ENCODE assay signal across 19 cellular contexts in genomic region chr1:46805755-46806154, GRCh38. TPM values are rescaled to one million over a fixed set of nuclear protein-coding genes. Genes with fewer than 3 reads are reported as not detected.
DNase-seq lines count a peak whose midpoint lies in the region; ATAC-seq and TF ChIP-seq lines count a peak whose summit lies in the region.
"Had no signal": no experiment of that assay in that cellular context is flagged by ENCODE, and none has a peak within 500 bp of the region (broad histone marks: within the 10 kb centered on the region; RNA-seq: fewer than 3 reads in every experiment).

No MANE protein-coding gene starts in this region.

- WGBS in suprapubic skin, result 64% methylated on average over 1 of the region's 1 CpG

- H3F3A ChIP-seq in GM23338 (replicated peaks; ENCODE audit: low read depth), result no peaks in the 10 kb centered on the region

- H3K4me1 ChIP-seq in GM23338 (ENCODE audit: insufficient read depth) (no peaks in the 10 kb centered on the region), suprapubic skin (peaks cover 49% of the 10 kb centered on the region), mucosa of descending colon (ENCODE audit: low read depth) (no peaks in the 10 kb centered on the region)

- H4K20me1 ChIP-seq in GM23338 (replicated peaks; ENCODE audit: insufficient read depth), result no peaks in the 10 kb centered on the region

- no peak for ATAC-seq in GM23338
- ATAC-seq in CD4-positive, alpha-beta T cell (ENCODE audit: poor library complexity), result no peak
- no peak for ATAC-seq in mucosa of descending colon
- ATAC-seq: T-cell had no signal

- POLR2A ChIA-PET in CD4-positive, alpha-beta T cell (lab: Charles Lee), result no interaction called here

- H3K27me3 Mint-ChIP-seq in GM23338 (ENCODE audit: insufficient read depth, low read depth, poor library complexity), result peaks cover 3% of the 10 kb centered on the region
- peaks cover 14% of the 10 kb centered on the region for H3K27me3 Mint-ChIP-seq in CD4-positive, alpha-beta T cell

- no peaks in the 10 kb centered on the region for H3K79me2 ChIP-seq in GM23338 (replicated peaks; ENCODE audit: insufficient read depth)

- no peaks in the 10 kb centered on the region; the same call in 2 of the 3 replicates for H3K36me3 Mint-ChIP-seq in GM23338 (ENCODE audit: low read depth)
- no peaks in the 10 kb centered on the region for H3K36me3 Mint-ChIP-seq in CD4-positive, alpha-beta T cell (ENCODE audit: low read depth)
- H3K36me3 Mint-ChIP-seq: naive B cell, T-cell had no signal

- H2AFZ ChIP-seq in GM23338, result peak overlapping the region; percentile 86

- H3K4me3 ChIP-seq in GM23338 (no peak overlapping the region), suprapubic skin (peak overlapping the region; percentile 50), mucosa of descending colon (no peak overlapping the region)
- H3K4me3 ChIP-seq: MG63 had no signal

- DNase-seq in GM23338 (ENCODE audit: low spot score), result no peak
- no peak for DNase-seq in suprapubic skin (ENCODE audit: low spot score in 2 of 2)
- DNase-seq in CD4-positive, alpha-beta T cell, result no peak
- no peak for DNase-seq in HCEC 1CT
- no peak for DNase-seq in mucosa of descending colon
- no peak for DNase-seq in NCI-H2171 (lab: John Stamatoyannopoulos, UW)
- DNase-seq: activated CD4-positive, alpha-beta T cell treated with anti-CD3 and anti-CD28 coated beads, Interleukin-2, amount 50 U/mL, for 4 hours; activated gamma-delta T cell; amygdala; C1 segment of cervical spinal cord; effector CD8-positive, alpha-beta T cell; H7; MG63; naive B cell; NCI-H1436 treated with DMSO at 0.1 percent for 48 hours; occipital lobe; T-cell had no signal

- H3K27me3 ChIP-seq in GM23338 (ENCODE audit: insufficient read depth), result no peaks in the 10 kb centered on the region
- H3K27me3 ChIP-seq in layer of hippocampus (ENCODE audit: control insufficient read depth, insufficient read depth, low read length), result peaks cover 4% of the 10 kb centered on the region
- H3K27me3 ChIP-seq in suprapubic skin, result no peaks in the 10 kb centered on the region
- H3K27me3 ChIP-seq in CD4-positive, alpha-beta T cell (ENCODE audit: control insufficient read depth, insufficient read depth, low read length), result peaks cover 5% of the 10 kb centered on the region
- H3K27me3 ChIP-seq: MG63 had no signal

- H3K9me2 ChIP-seq in GM23338 (ENCODE audit: insufficient read depth), result 0 out of 2 replicates have a peak, but pooled peaks cover 4% of the 10 kb centered on the region

- TF ChIP-seq CTCF in GM23338 (conservative IDR thresholded peaks at IDR 0.05; ENCODE audit: low read depth in 2 of 2) (no peak), suprapubic skin (IDR thresholded peaks at IDR 0.05) (no peak), mucosa of descending colon (IDR thresholded peaks at IDR 0.05) (no peak)
- no peak for TF ChIP-seq CTCF in CD4-positive, alpha-beta T cell (IDR thresholded peaks at IDR 0.05)

- H3K27ac Mint-ChIP-seq in GM23338, result no peak overlapping the region
- H3K27ac Mint-ChIP-seq in CD4-positive, alpha-beta T cell, result no peak overlapping the region
- H3K27ac Mint-ChIP-seq: naive B cell, T-cell had no signal

- H3K4me1 Mint-ChIP-seq in GM23338, result peaks cover 3% of the 10 kb centered on the region; the same call in 1 of the 3 replicates
- no peaks in the 10 kb centered on the region for H3K4me1 Mint-ChIP-seq in CD4-positive, alpha-beta T cell (ENCODE audit: low read depth)
- H3K4me1 Mint-ChIP-seq: naive B cell, T-cell had no signal

- no peak for TF ChIP-seq EP300 in suprapubic skin (IDR thresholded peaks at IDR 0.05)

- CTCF ChIA-PET in CD4-positive, alpha-beta T cell (lab: Charles Lee), result no interaction called here

- H3K9me3 ChIP-seq in suprapubic skin (no peaks in the 10 kb centered on the region), mucosa of descending colon (no peaks in the 10 kb centered on the region)
- no peaks in the 10 kb centered on the region for H3K9me3 ChIP-seq in CD4-positive, alpha-beta T cell (ENCODE audit: control insufficient read depth, low read length)
- H3K9me3 ChIP-seq: MG63 had no signal

- no peak overlapping the region for H3K27ac ChIP-seq in GM23338 (ENCODE audit: low read depth)
- peak overlapping the region; percentile 31 for H3K27ac ChIP-seq in angular gyrus (ENCODE audit: low read depth, low read length)
- H3K27ac ChIP-seq in layer of hippocampus (ENCODE audit: low read depth, low read length), result peak overlapping the region; percentile 59
- peak overlapping the region; percentile 86 for H3K27ac ChIP-seq in suprapubic skin
- H3K27ac ChIP-seq in CD4-positive, alpha-beta T cell (ENCODE audit: low read depth, low read length), result no peak overlapping the region

- intact Hi-C loops in CD4-positive, alpha-beta T cell (cut with DNase I, micrococcal nuclease), result no loop called here
- intact Hi-C loops in mucosa of descending colon (cut with DNase I, micrococcal nuclease), result no loop called here

- peaks cover 9% of the 10 kb centered on the region for H3K9me3 Mint-ChIP-seq in GM23338
- H3K9me3 Mint-ChIP-seq in CD4-positive, alpha-beta T cell, result peaks cover 5% of the 10 kb centered on the region
- H3K9me3 Mint-ChIP-seq: T-cell had no signal

- TF ChIP-seq POLR2A in suprapubic skin (IDR thresholded peaks at IDR 0.05), result no peak

- H3K4me2 ChIP-seq in GM23338, result no peak overlapping the region

- no peak overlapping the region; the same call in 2 of the 3 replicates for H3K4me3 Mint-ChIP-seq in GM23338
- H3K4me3 Mint-ChIP-seq in CD4-positive, alpha-beta T cell, result no peak overlapping the region
- H3K4me3 Mint-ChIP-seq: T-cell had no signal

- H3K36me3 ChIP-seq in GM23338 (ENCODE audit: insufficient read depth), result no peaks in the 10 kb centered on the region; the same call in 1 of the 2 replicates
- H3K36me3 ChIP-seq in suprapubic skin, result no peaks in the 10 kb centered on the region
- H3K36me3 ChIP-seq in mucosa of descending colon (ENCODE audit: low read depth), result no peaks in the 10 kb centered on the region
- H3K36me3 ChIP-seq: MG63 had no signal

TF ChIP-seq in GM23338, 12 proteins besides CTCF, POLR2A, EP300 and RAD21 (continues in another document):
- TF ChIP-seq ZNF114 (CRISPR knock-in tag; IDR thresholded peaks at IDR 0.05) (no peak), NANOG (IDR thresholded peaks at IDR 0.05; ENCODE audit: borderline replicate concordance) (no peak), CREB1 (CRISPR knock-in tag; IDR thresholded peaks at IDR 0.05; ENCODE audit: low read depth) (no peak), ETS1 (IDR thresholded peaks at IDR 0.05) (no peak), STAT1 (IDR thresholded peaks at IDR 0.05; ENCODE audit: unreplicated experiment) (no peak), REST (IDR thresholded peaks at IDR 0.05; ENCODE audit: unreplicated experiment) (no peak)

RNA-seq across cellular contexts. Expression of gene CYP4B1, which starts 6.9 kb away (rescaled TPM):
- 0.16 TPM in 1 of 2 replicates, not detected in the other for total RNA-seq in GM23338 (2014; rRNA removed; shearing (Covaris generic))
- polyA plus RNA-seq in GM23338 (2016; fragmentation: Nextera tagmentation; extraction: Ambion mirVana), result not detected in 2 replicates
- total RNA-seq in suprapubic skin, result 100 to 1,000 TPM in 2 of 4 donors, 10 to 100 TPM in 2; 61.8 to 116 (median 88.6) TPM
- total RNA-seq in CD4-positive, alpha-beta T cell, result not detected
- total RNA-seq in mucosa of descending colon, result 10 to 100 TPM in 1 of 3 donors, 1 to 10 TPM in 1, under 1 TPM in 1; 0.98 to 11.0 (median 5.5) TPM
- total RNA-seq: H7, occipital lobe had no signal

Comparison
In these comparisons a context has a peak if more than half of its experiments do, and no peak if none do; other contexts are left out.
1. H3K27ac ChIP-seq: peak in angular gyrus (single experiment), layer of hippocampus (single experiment) and suprapubic skin (single experiment); none in GM23338 (single experiment) and CD4-positive, alpha-beta T cell (single experiment).
2. RNA of gene CYP4B1, which starts 6.9 kb away (total RNA-seq): 61.8 to 116 TPM in suprapubic skin; 0.98 to 11.0 TPM in mucosa of descending colon, 0.16 TPM in GM23338 and not detected in CD4-positive, alpha-beta T cell; every median in the first group is over 4 times any median in the second.